10 cellular contexts compared by ENCODE assay signal in the genomic region with DNA sequence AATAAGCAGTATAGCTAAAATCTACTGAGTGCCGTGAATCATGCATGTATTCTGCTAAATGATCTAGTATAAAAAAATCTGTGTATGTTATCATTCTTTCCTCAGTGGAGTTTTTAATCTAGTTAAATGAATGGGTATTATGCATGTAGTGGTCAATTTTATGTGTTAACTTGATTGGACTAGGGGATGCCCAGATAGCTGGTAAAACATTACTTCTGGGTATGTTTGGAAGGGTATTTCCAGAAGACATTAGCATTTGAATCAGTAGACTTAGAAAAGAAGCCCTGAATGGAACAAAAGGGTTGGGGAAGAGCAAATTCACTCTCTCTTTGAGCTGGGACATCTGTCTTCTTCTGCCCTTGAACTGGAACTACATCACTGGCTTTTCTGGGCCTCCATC.
"Had no signal": no experiment of that assay in that cellular context is flagged by ENCODE, and none has a peak within 500 bp of the region (broad histone marks: within the 10 kb centered on the region; RNA-seq: fewer than 3 reads in every experiment).

No MANE protein-coding gene starts in this region.

- H3K36me3 Mint-ChIP-seq: activated naive CD4-positive, alpha-beta T cell treated with anti-CD3 and anti-CD28 coated beads, Interleukin-2, amount 50 U/mL, for 72 hours; naive B cell had no signal

- ATAC-seq: activated CD4-positive, CD25-positive, alpha-beta regulatory T cell treated with anti-CD3 and anti-CD28 coated beads, Interleukin-2, amount 50 U/mL, for 24 hours; activated naive CD4-positive, alpha-beta T cell treated with anti-CD3 and anti-CD28 coated beads, Interleukin-2, amount 50 U/mL, for 72 hours had no signal

- H3K4me3 ChIP-seq: breast epithelium, gastroesophageal sphincter, skin epidermis had no signal

- DNase-seq: hippocampal formation, midbrain, naive B cell, retina, T-helper 2 cell had no signal

- H3K9me3 Mint-ChIP-seq: activated naive CD4-positive, alpha-beta T cell treated with anti-CD3 and anti-CD28 coated beads, Interleukin-2, amount 50 U/mL, for 72 hours; naive B cell had no signal

- H3K4me1 ChIP-seq: breast epithelium had no signal

- H3K27ac Mint-ChIP-seq: activated naive CD4-positive, alpha-beta T cell treated with anti-CD3 and anti-CD28 coated beads, Interleukin-2, amount 50 U/mL, for 72 hours had no signal

- H3K27me3 ChIP-seq: breast epithelium, gastroesophageal sphincter had no signal

- H3K36me3 ChIP-seq: breast epithelium, gastroesophageal sphincter had no signal
